In genomic region chr11:65096926-65097325, GRCh38 we compare ENCODE assay signal across 6 cellular contexts. TPM values are rescaled to one million over a fixed set of nuclear protein-coding genes. Genes with fewer than 3 reads are reported as not detected.
DNase-seq lines count a peak whose midpoint lies in the region; ATAC-seq and TF ChIP-seq lines count a peak whose summit lies in the region.

No MANE protein-coding gene starts in this region.

- H3K9me3 Mint-ChIP-seq in effector memory CD8-positive, alpha-beta T cell = no peaks in the 10 kb centered on the region

- H3K4me1 Mint-ChIP-seq in effector memory CD8-positive, alpha-beta T cell (ENCODE audit: low read depth in 2 of 2) = peaks cover 3 to 16% of the 10 kb centered on the region in 2 donors

- H3K27me3 ChIP-seq in Karpas-422 (ENCODE audit: low read length) (no peaks in the 10 kb centered on the region), gastrocnemius medialis (no peaks in the 10 kb centered on the region)

- no peak overlapping the region for H2AFZ ChIP-seq in Karpas-422 (ENCODE audit: low read length)

- H3K27me3 Mint-ChIP-seq in effector memory CD8-positive, alpha-beta T cell = no peaks in the 10 kb centered on the region

- H3K9me3 ChIP-seq in Karpas-422 (ENCODE audit: low read length) = no peaks in the 10 kb centered on the region
- H3K9me3 ChIP-seq in gastrocnemius medialis = no peaks in the 10 kb centered on the region

- peaks cover 7% of the 10 kb centered on the region; the same call in 1 of the 2 replicates for H3K36me3 ChIP-seq in Karpas-422 (ENCODE audit: insufficient read depth, low read length)
- H3K36me3 ChIP-seq in gastrocnemius medialis = no peaks in the 10 kb centered on the region

- H3K9me2 ChIP-seq in Karpas-422 (replicated peaks; ENCODE audit: insufficient read depth, low read length) = no peaks in the 10 kb centered on the region

- H3K27ac ChIP-seq in Karpas-422 (ENCODE audit: low read length) = no peak overlapping the region
- peak overlapping the region; percentile 91 to 97 (median 93) for H3K27ac ChIP-seq in gastrocnemius medialis

- H3K79me2 ChIP-seq in Karpas-422 (ENCODE audit: low read length) = peaks cover 40% of the 10 kb centered on the region

- H3K4me3 Mint-ChIP-seq in effector memory CD8-positive, alpha-beta T cell = peak overlapping the region; percentile 77 to 85

- in situ Hi-C loops in gastrocnemius medialis (cut with MboI; ENCODE audit: low sequenced_read_pairs in 4 of 4) = no loop called here

- TF ChIP-seq CTCF in gastrocnemius medialis (IDR thresholded peaks at IDR 0.05 in 4 of 5, conservative IDR thresholded peaks at IDR 0.05 in 1 of 5) = no peak

- no peak for ATAC-seq in effector memory CD8-positive, alpha-beta T cell (replicated peaks)
- ATAC-seq in gastrocnemius medialis = peak in 1 of 2 donors; percentile 5

- H3K27ac Mint-ChIP-seq in effector memory CD8-positive, alpha-beta T cell = peak overlapping the region in 1 of 2 donors; percentile 92

- H3K36me3 Mint-ChIP-seq in effector memory CD8-positive, alpha-beta T cell (ENCODE audit: insufficient read depth) = peaks cover 21% of the 10 kb centered on the region

- H3K4me3 ChIP-seq in Karpas-422 (ENCODE audit: low read length) (peak overlapping the region; percentile 79), gastrocnemius medialis (peak overlapping the region; percentile 88 to 96 (median 89))

- peak overlapping the region; percentile 86 for H3K9ac ChIP-seq in Karpas-422 (ENCODE audit: low read length)

- DNase-seq in Karpas-422 = no peak
- no peak for DNase-seq in effector memory CD8-positive, alpha-beta T cell
- DNase-seq in gastrocnemius medialis = no peak
- no peak for DNase-seq in NCI-H128 (lab: John Stamatoyannopoulos, UW; ENCODE audit: unreplicated experiment)
- no peak for DNase-seq in OCI-M2 (lab: John Stamatoyannopoulos, UW; ENCODE audit: unreplicated experiment)
- DNase-seq in SKM-1 (lab: John Stamatoyannopoulos, UW; ENCODE audit: unreplicated experiment) = no peak

- H3K4me1 ChIP-seq in Karpas-422 (ENCODE audit: low read length) (peaks cover 13% of the 10 kb centered on the region), gastrocnemius medialis (peaks cover 37 to 38% of the 10 kb centered on the region in 2 donors)

- peak overlapping the region; percentile 89 for H3K4me2 ChIP-seq in Karpas-422 (ENCODE audit: low read depth, low read length, poor library complexity, severe bottlenecking)

- intact Hi-C loops in gastrocnemius medialis (cut with DNase I; ENCODE audit: low total_unique reads) = loop anchor here (1.0 to 5.0 kb wide), 4 partner anchors 13 to 180 kb away; partner anchors contain the start of genes ATG2A, CDCA5, SNX15 and ZFPL1

- no peaks in the 10 kb centered on the region for H4K20me1 ChIP-seq in Karpas-422 (ENCODE audit: insufficient read depth, low read depth, low read length)

- TF ChIP-seq POLR2A in gastrocnemius medialis (IDR thresholded peaks at IDR 0.05) = no peak

RNA-seq across cellular contexts. Expression of gene VPS51, which starts 0.9 kb away (rescaled TPM):
- 78.9 and 193 TPM in 2 replicates for total RNA-seq in Karpas-422 (2014; rRNA removed; shearing (Covaris generic); ENCODE audit: low replicate concordance)
- total RNA-seq in gastrocnemius medialis = 100 to 1,000 TPM; 206 to 515 (median 266) TPM

RNA-seq across cellular contexts. Expression of gene ZFPL1, which starts 12.9 kb away (rescaled TPM):
- total RNA-seq in Karpas-422 (2014; rRNA removed; shearing (Covaris generic); ENCODE audit: low replicate concordance) = 19.0 and 40.7 TPM in 2 replicates
- 10 to 100 TPM; 35.7 to 42.0 (median 40.6) TPM for total RNA-seq in gastrocnemius medialis

RNA-seq across cellular contexts. Expression of gene CDCA5, which starts 13.1 kb away (rescaled TPM):
- 24.3 and 28.2 TPM in 2 replicates for total RNA-seq in Karpas-422 (2014; rRNA removed; shearing (Covaris generic); ENCODE audit: low replicate concordance)
- 1 to 10 TPM in 1 of 4 donors, under 1 TPM in 2, not detected in 1; 0.36 to 1.3 (median 1.00) TPM for total RNA-seq in gastrocnemius medialis

RNA-seq across cellular contexts. Expression of gene TM7SF2, which starts 14.7 kb away (rescaled TPM):
- total RNA-seq in Karpas-422 (2014; rRNA removed; shearing (Covaris generic); ENCODE audit: low replicate concordance) = 160 and 161 TPM in 2 replicates
- total RNA-seq in gastrocnemius medialis = 10 to 100 TPM in 2 of 4 donors, 1 to 10 TPM in 2; 7.3 to 18.4 (median 11.0) TPM

RNA-seq across cellular contexts. Expression of gene ZNHIT2, which starts 20.6 kb away (rescaled TPM):
- 11.3 and 18.0 TPM in 2 replicates for total RNA-seq in Karpas-422 (2014; rRNA removed; shearing (Covaris generic); ENCODE audit: low replicate concordance)
- total RNA-seq in gastrocnemius medialis = 10 to 100 TPM; 10.3 to 30.7 (median 24.1) TPM

Comparison
In these comparisons a context has a peak if more than half of its experiments do, and no peak if none do; other contexts are left out.
1. RNA of gene CDCA5, which starts 13.1 kb away (total RNA-seq): 24.3 to 28.2 TPM in Karpas-422; 0.36 to 1.3 TPM in gastrocnemius medialis; every median in the first group is over 10 times any median in the second.